25 cellular contexts compared by ENCODE assay signal in genomic region chr2:45614871-45615270, GRCh38. TPM values are rescaled to one million over a fixed set of nuclear protein-coding genes. Genes with fewer than 3 reads are reported as not detected.
A peak's percentile ranks its signal among the peaks of the same experiment; 100 is the strongest.
DNase-seq lines count a peak whose midpoint lies in the region; ATAC-seq, FAIRE-seq and TF ChIP-seq lines count a peak whose summit lies in the region.
"Had no signal": no experiment of that assay in that cellular context is flagged by ENCODE, and none has a peak within 500 bp of the region (broad histone marks: within the 10 kb centered on the region; RNA-seq: fewer than 3 reads in every experiment).

No MANE protein-coding gene starts in this region.

- no peaks in the 10 kb centered on the region for H3K9me1 ChIP-seq in K562 (ENCODE audit: control insufficient read depth, insufficient read depth, low read length)

- no TSS peak for BruUV-seq in K562 (replicated peaks; lab: Mats Ljungman, UMichigan)

- TF ChIP-seq CTCF in HEK293 (tag by site-specific recombination; IDR thresholded peaks at IDR 0.05) (no peak), K562 (IDR thresholded peaks at IDR 0.05 in 2 of 3, conservative IDR thresholded peaks at IDR 0.05 in 1 of 3; ENCODE audit: insufficient read depth in 2 of 3, low read depth in 1 of 3, low read length in 3 of 3) (no peak), fibroblast of villous mesenchyme (IDR thresholded peaks at IDR 0.05; ENCODE audit: insufficient read depth, low read depth, low read length) (no peak)
- no peak for TF ChIP-seq CTCF in CD4-positive, alpha-beta T cell (IDR thresholded peaks at IDR 0.05)

- CTCF ChIA-PET in HEK293 (lab: Yijun Ruan, JAX) (no interaction called here), K562 (lab: Yijun Ruan, JAX; ENCODE audit: low intra/inter-chr PET ratio) (no interaction called here)
- CTCF ChIA-PET in CD4-positive, alpha-beta T cell (lab: Charles Lee) = interaction anchor here (0.6 kb wide), 1 partner anchor 49 kb away, joined by 4 read pairs; no protein-coding TSS in a partner anchor

- in situ Hi-C loops in K562 (cut with MboI) = no loop called here

- TF ChIP-seq POLR2A in K562 (conservative IDR thresholded peaks at IDR 0.05) = no peak

- FAIRE-seq in K562 (lab: Jason Lieb, UNC) = no peak
- FAIRE-seq: GM12892, HTR-8/SVneo had no signal

- H2AFZ ChIP-seq in K562 (ENCODE audit: low read depth, low read length) = no peak overlapping the region

- H3K27ac Mint-ChIP-seq in CD4-positive, alpha-beta T cell = no peak overlapping the region
- H3K27ac Mint-ChIP-seq: CD14-positive monocyte had no signal

- ATAC-seq in K562 = no peak
- no peak for ATAC-seq in CD4-positive, alpha-beta T cell (ENCODE audit: poor library complexity)
- ATAC-seq: Panc1 had no signal

- H3K36me3 ChIP-seq in HEK293 (ENCODE audit: control insufficient read depth in 2 of 2, insufficient read depth in 1 of 2, low read length in 2 of 2) (no peaks in the 10 kb centered on the region), K562 (ENCODE audit: control insufficient read depth, insufficient read depth, low read length) (no peaks in the 10 kb centered on the region), subcutaneous abdominal adipose tissue (ENCODE audit: control insufficient read depth in 5 of 5, insufficient read depth in 5 of 5, low read length in 5 of 5) (no peaks in the 10 kb centered on the region)
- no peaks in the 10 kb centered on the region for H3K36me3 ChIP-seq in effector memory CD4-positive, alpha-beta T cell (ENCODE audit: control insufficient read depth, insufficient read depth, low read length)
- H3K36me3 ChIP-seq: BE2C had no signal

- H3K4me1 Mint-ChIP-seq in CD4-positive, alpha-beta T cell (ENCODE audit: low read depth) = peaks cover 19% of the 10 kb centered on the region

- H3K9ac ChIP-seq in K562 (ENCODE audit: insufficient read depth in 1 of 2, low read depth in 2 of 2, low read length in 2 of 2) = no peak overlapping the region
- no peak overlapping the region for H3K9ac ChIP-seq in subcutaneous abdominal adipose tissue (ENCODE audit: low read length in 5 of 5)

- no peaks in the 10 kb centered on the region for H3K9me3 Mint-ChIP-seq in CD4-positive, alpha-beta T cell
- H3K9me3 Mint-ChIP-seq: CD14-positive monocyte had no signal

- H3K36me3 Mint-ChIP-seq in CD4-positive, alpha-beta T cell (ENCODE audit: low read depth) = peaks cover 10% of the 10 kb centered on the region
- H3K36me3 Mint-ChIP-seq: CD14-positive monocyte had no signal

- intact Hi-C loops in K562 (cut with micrococcal nuclease) = no loop called here
- intact Hi-C loops in CD4-positive, alpha-beta T cell (cut with DNase I, micrococcal nuclease) = loop anchor here (2.0 to 5.0 kb wide), 2 partner anchors 34 to 48 kb away; no protein-coding TSS in a partner anchor

- H3K4me3 ChIP-seq in HEK293 (ENCODE audit: low read depth, low read length) = no peak overlapping the region
- H3K4me3 ChIP-seq in K562 = no peak overlapping the region
- H3K4me3 ChIP-seq in fibroblast of villous mesenchyme (ENCODE audit: low read depth, low read length) = no peak overlapping the region
- no peak overlapping the region for H3K4me3 ChIP-seq in subcutaneous abdominal adipose tissue (ENCODE audit: low read depth in 1 of 5, low read length in 5 of 5)
- no peak overlapping the region for H3K4me3 ChIP-seq in effector memory CD4-positive, alpha-beta T cell (ENCODE audit: insufficient read depth, low read depth, low read length, poor library complexity, severe bottlenecking)

- H3K4me2 ChIP-seq in K562 (ENCODE audit: insufficient read depth, low read length) = no peak overlapping the region

- POLR2A ChIA-PET in HEK293 (lab: Yijun Ruan, JAX) = interaction anchor here (0.7 kb wide), 1 partner anchor 39 kb away, joined by 3 read pairs; no protein-coding TSS in a partner anchor
- POLR2A ChIA-PET in K562 (lab: Yijun Ruan, JAX) = interaction anchor here (0.6 kb wide), 1 partner anchor 13 kb away, joined by 3 read pairs; no protein-coding TSS in a partner anchor
- POLR2A ChIA-PET in CD4-positive, alpha-beta T cell (lab: Charles Lee) = interaction anchor here (0.6 kb wide), 1 partner anchor 31 kb away, joined by 3 read pairs; no protein-coding TSS in a partner anchor

- H3K4me1 ChIP-seq in HEK293 (ENCODE audit: control insufficient read depth, insufficient read depth, low read length) (peaks cover 23% of the 10 kb centered on the region), K562 (replicated peaks in 1 of 2; ENCODE audit: control insufficient read depth in 2 of 2, insufficient read depth in 2 of 2, low read length in 2 of 2) (peaks cover 3 to 16% of the 10 kb centered on the region in 2 experiments; a peak in 3 of 5 replicates), subcutaneous abdominal adipose tissue (ENCODE audit: control insufficient read depth in 5 of 5, insufficient read depth in 5 of 5, low read length in 5 of 5) (peaks cover 3 to 28% (median 24%) of the 10 kb centered on the region in 5 donors)
- H3K4me1 ChIP-seq in effector memory CD4-positive, alpha-beta T cell (ENCODE audit: control insufficient read depth, insufficient read depth, low read length, poor library complexity, severe bottlenecking) = peaks cover 4% of the 10 kb centered on the region

- no peak overlapping the region for H3K27ac ChIP-seq in HEK293 (ENCODE audit: extremely low read depth, low read depth, low read length)
- no peak overlapping the region for H3K27ac ChIP-seq in K562 (ENCODE audit: extremely low read depth, low read depth, low read length)
- H3K27ac ChIP-seq in subcutaneous abdominal adipose tissue (ENCODE audit: low read depth, low read length) = peak overlapping the region; percentile 13
- no peak overlapping the region for H3K27ac ChIP-seq in CD4-positive, alpha-beta T cell (ENCODE audit: low read depth, low read length)
- no peak overlapping the region for H3K27ac ChIP-seq in effector memory CD4-positive, alpha-beta T cell (ENCODE audit: insufficient read depth, low read length, poor library complexity, severe bottlenecking)
- H3K27ac ChIP-seq: RWPE1 had no signal

- H3K79me2 ChIP-seq in K562 (ENCODE audit: control insufficient read depth, insufficient read depth, low read length) = peaks cover 8% of the 10 kb centered on the region

- no peak overlapping the region for H3K4me3 Mint-ChIP-seq in CD4-positive, alpha-beta T cell
- H3K4me3 Mint-ChIP-seq: CD14-positive monocyte had no signal

- no peak for TF ChIP-seq RAD21 in K562 (CRISPR knock-in tag; conservative IDR thresholded peaks at IDR 0.05 in 1 of 2, IDR thresholded peaks at IDR 0.05 in 1 of 2)

- DNase-seq in K562 (ENCODE audit: extremely low read depth in 1 of 4, low spot score in 3 of 4) (no peak), fibroblast of villous mesenchyme (ENCODE audit: low read depth) (peak; percentile 50)
- DNase-seq in CD4-positive, alpha-beta T cell = no peak
- DNase-seq in central memory CD4-positive, alpha-beta T cell = no peak
- DNase-seq in effector memory CD4-positive, alpha-beta T cell = no peak
- DNase-seq: ACHN, BE2C, Calu3, DND-41, NCI-H1092 treated with DMSO at 0.1 percent for 48 hours, NCI-H1436, NCI-H187, NCI-H2081 treated with DMSO at 0.1 percent for 48 hours, NCI-H2171, NCI-H226, NCI-H510A, NCI-H69, SHP77 had no signal

- no peaks in the 10 kb centered on the region for H4K20me1 ChIP-seq in K562 (replicated peaks; ENCODE audit: control insufficient read depth, insufficient read depth, low read length)

- no peaks in the 10 kb centered on the region for H3K27me3 ChIP-seq in K562 (ENCODE audit: control insufficient read depth in 2 of 2, insufficient read depth in 2 of 2, low read length in 2 of 2)
- H3K27me3 ChIP-seq in subcutaneous abdominal adipose tissue (ENCODE audit: control insufficient read depth in 5 of 5, insufficient read depth in 4 of 5, low read length in 5 of 5) = no peaks in the 10 kb centered on the region
- H3K27me3 ChIP-seq in CD4-positive, alpha-beta T cell (ENCODE audit: control insufficient read depth, insufficient read depth, low read length) = no peaks in the 10 kb centered on the region
- H3K27me3 ChIP-seq in effector memory CD4-positive, alpha-beta T cell (replicated peaks; ENCODE audit: control insufficient read depth, insufficient read depth, low read length, poor library complexity, severe bottlenecking) = no peaks in the 10 kb centered on the region
- H3K27me3 ChIP-seq: BE2C had no signal

- H3K27me3 Mint-ChIP-seq in CD4-positive, alpha-beta T cell = peaks cover 4% of the 10 kb centered on the region

- H3K9me3 ChIP-seq in HEK293 (ENCODE audit: control insufficient read depth, insufficient read depth, low read depth, low read length) (no peaks in the 10 kb centered on the region), K562 (replicated peaks; ENCODE audit: control insufficient read depth, insufficient read depth, low read depth, low read length) (no peaks in the 10 kb centered on the region), subcutaneous abdominal adipose tissue (ENCODE audit: control insufficient read depth in 5 of 5, low read length in 5 of 5) (no peaks in the 10 kb centered on the region)
- H3K9me3 ChIP-seq in CD4-positive, alpha-beta T cell (ENCODE audit: control insufficient read depth, low read length) = no peaks in the 10 kb centered on the region
- no peaks in the 10 kb centered on the region for H3K9me3 ChIP-seq in effector memory CD4-positive, alpha-beta T cell (ENCODE audit: control insufficient read depth, low read length)
- H3K9me3 ChIP-seq: BE2C had no signal

- no peak for TF ChIP-seq EP300 in K562 (IDR thresholded peaks at IDR 0.05; ENCODE audit: low read length)

- WGBS in K562 (ENCODE audit: insufficient coverage, low coverage, missing lambda C conversion rate) = 43% methylated on average over 3 of the region's 3 CpGs

RNA-seq across cellular contexts. Expression of gene SRBD1, which starts 3.8 kb away (rescaled TPM):
- 17.6 and 65.7 TPM in 2 replicates for total RNA-seq in K562 (2011; cell fraction: chromatin; rRNA removed; ENCODE audit: low replicate concordance)
- 9.3 and 12.1 TPM in 2 replicates for total RNA-seq in K562 (2011; cell fraction: nucleolus; rRNA removed)
- 18.6 and 21.4 TPM in 2 replicates for total RNA-seq in K562 (2011; cell fraction: nucleoplasm; rRNA removed)
- total RNA-seq in K562 (2014; rRNA removed) (14.7 and 16.1 TPM in 2 replicates), K562 (2014; rRNA removed; fragmentation: Illumina TruSeq; extraction: Trizol) (23.2 and 28.0 TPM in 2 replicates), K562 (2015; rRNA removed; fragmentation: Illumina TruSeq; extraction: Trizol) (19.5 and 21.3 TPM in 2 replicates), K562 (2021) (13.0 and 14.6 TPM in 2 replicates), fibroblast of villous mesenchyme (19.6 and 31.1 TPM in 2 replicates)
- polyA plus RNA-seq in K562 (2011; rRNA removed) (9.4 and 12.6 TPM in 2 replicates), K562 (2014; fragmentation: Illumina TruSeq; extraction: Trizol) (12.5 and 15.5 TPM in 2 replicates), K562 (2014; fragmentation: Nextera tagmentation; extraction: Ambion mirVana) (10 to 100 TPM in 1 of 2 experiments, 1 to 10 TPM in 1; 6.9 to 16.2 TPM), K562 (2014; rRNA removed) (7.8 and 8.3 TPM in 2 replicates)
- 2.2 and 4.4 TPM in 2 replicates for polyA plus RNA-seq in K562 (2011; cell fraction: cytosol; rRNA removed)
- polyA plus RNA-seq in K562 (2011; cell fraction: nucleus; rRNA removed) = 7.7 and 10.2 TPM in 2 replicates
- polyA plus RNA-seq in K562 (2012) = 8.7 and 10.8 TPM in 2 replicates
- polyA minus RNA-seq in K562 (2011; rRNA and poly(A)+ RNA removed) = 44.2 and 47.9 TPM in 2 replicates
- polyA minus RNA-seq in K562 (2011; cell fraction: cytosol; rRNA and poly(A)+ RNA removed) = 8.1 and 12.8 TPM in 2 replicates
- 27.5 and 45.9 TPM in 2 replicates for polyA minus RNA-seq in K562 (2011; cell fraction: nucleus; rRNA and poly(A)+ RNA removed)
- 10 to 100 TPM; 14.2 to 16.0 TPM for total RNA-seq in CD4-positive, alpha-beta T cell

RNA-seq across cellular contexts. Expression of gene PRKCE, which starts 36.6 kb away (rescaled TPM):
- total RNA-seq in K562 (2011; cell fraction: chromatin; rRNA removed; ENCODE audit: low replicate concordance) = 0.86 and 1.5 TPM in 2 replicates
- total RNA-seq in K562 (2011; cell fraction: nucleolus; rRNA removed) = 0.67 and 1.2 TPM in 2 replicates
- total RNA-seq in K562 (2011; cell fraction: nucleoplasm; rRNA removed) = 0.92 and 1.0 TPM in 2 replicates
- total RNA-seq in K562 (2014; rRNA removed) (0.18 and 0.20 TPM in 2 replicates), K562 (2014; rRNA removed; fragmentation: Illumina TruSeq; extraction: Trizol) (0.11 and 0.48 TPM in 2 replicates), K562 (2015; rRNA removed; fragmentation: Illumina TruSeq; extraction: Trizol) (0.41 and 0.69 TPM in 2 replicates), K562 (2021) (0.58 and 1.0 TPM in 2 replicates), fibroblast of villous mesenchyme (19.0 and 27.2 TPM in 2 replicates)
- polyA plus RNA-seq in K562 (2011; rRNA removed) (0.19 and 0.21 TPM in 2 replicates), K562 (2014; fragmentation: Illumina TruSeq; extraction: Trizol) (0.22 and 0.33 TPM in 2 replicates), K562 (2014; fragmentation: Nextera tagmentation; extraction: Ambion mirVana) (under 1 TPM in 1 of 2 experiments, not detected in 1; 0.06 TPM), K562 (2014; rRNA removed) (0.26 and 0.48 TPM in 2 replicates)
- polyA plus RNA-seq in K562 (2011; cell fraction: cytosol; rRNA removed) = 0.06 and 0.15 TPM in 2 replicates
- 0.29 and 0.67 TPM in 2 replicates for polyA plus RNA-seq in K562 (2011; cell fraction: nucleus; rRNA removed)
- polyA plus RNA-seq in K562 (2012) = 0.17 and 1.1 TPM in 2 replicates
- 0.18 TPM in 2 replicates for polyA minus RNA-seq in K562 (2011; rRNA and poly(A)+ RNA removed)
- polyA minus RNA-seq in K562 (2011; cell fraction: cytosol; rRNA and poly(A)+ RNA removed) = not detected in 2 replicates
- 0.33 and 0.54 TPM in 2 replicates for polyA minus RNA-seq in K562 (2011; cell fraction: nucleus; rRNA and poly(A)+ RNA removed)
- total RNA-seq in CD4-positive, alpha-beta T cell = 10 to 100 TPM; 24.9 to 26.2 TPM

Comparison
In these comparisons a context has a peak if more than half of its experiments do, and no peak if none do; other contexts are left out.
1. Of the 44 proteins assayed by ChIP-seq in both K562 and HEK293: peak only in K562: none; only in HEK293: ZBTB17; in both: none; in neither: 43.